ENCODE assay signal across 8 cellular contexts in genomic region chr3:128794788-128795649, GRCh38.
A peak's percentile ranks its signal among the peaks of the same experiment; 100 is the strongest.
DNase-seq lines count a peak whose midpoint lies in the region; ATAC-seq, FAIRE-seq and TF ChIP-seq lines count a peak whose summit lies in the region.

No MANE protein-coding gene starts in this region.

- peak; percentile 82 for DNase-seq in A673 (ENCODE audit: low spot score)
- DNase-seq in GM12892 (ENCODE audit: insufficient read length): peak; percentile 61
- peak; percentile 3 for DNase-seq in NCI-H2171 (lab: John Stamatoyannopoulos, UW)
- DNase-seq in WTC11 (ENCODE audit: low spot score): peak; percentile 69
- peak; percentile 41 to 64 for DNase-seq in central memory CD8-positive, alpha-beta T cell (ENCODE audit: low spot score in 2 of 2)
- peak; percentile 43 to 54 for DNase-seq in left colon
- peak in 2 of 3 donors; percentile 26 to 40 for DNase-seq in stimulated activated CD4-positive, alpha-beta T cell treated with anti-CD3 and anti-CD28 coated beads, TNF-alpha, amount 100 ng/mL, for 1 hour (ENCODE audit: low read depth in 3 of 3, low spot score in 1 of 3)

- CTCF ChIA-PET in A673 (lab: Charles Lee) (interaction anchor here (0.6 to 2.4 kb wide), 2 partner anchors 114 to 178 kb away, joined by 3 to 18 read pairs; no protein-coding TSS in a partner anchor), WTC11 (lab: Charles Lee) (interaction anchor here (0.6 to 3.7 kb wide), 21 partner anchors 9 to 187 kb away, joined by 3 to 44 read pairs (median 7); no protein-coding TSS in a partner anchor)

- H3K27ac ChIP-seq in A673 (ENCODE audit: low read depth, low read length, poor library complexity, severe bottlenecking): peak overlapping the region; percentile 36

- no TSS peak for BruUV-seq in A673 (replicated peaks; lab: Mats Ljungman, UMichigan)

- H3K4me3 Mint-ChIP-seq in WTC11: no peak overlapping the region
- no peak overlapping the region for H3K4me3 Mint-ChIP-seq in central memory CD8-positive, alpha-beta T cell

- H3K4me3 ChIP-seq in A673 (ENCODE audit: low read depth, low read length, poor library complexity, severe bottlenecking): no peak overlapping the region

- no peaks in the 10 kb centered on the region for H3K27me3 ChIP-seq in A673 (replicated peaks; ENCODE audit: insufficient read depth, low read depth, low read length, poor library complexity)

- peaks cover 32% of the 10 kb centered on the region for H3K36me3 ChIP-seq in A673 (ENCODE audit: insufficient read depth, low read length, poor library complexity, severe bottlenecking)

- H3K9me3 Mint-ChIP-seq in WTC11: no peaks in the 10 kb centered on the region
- no peaks in the 10 kb centered on the region for H3K9me3 Mint-ChIP-seq in central memory CD8-positive, alpha-beta T cell

- ATAC-seq in HG02970 (IDR thresholded peaks at IDR 0.05; ENCODE audit: low FRiP score, unreplicated experiment) (peak; percentile 63), WTC11 (peak; percentile 99), left colon (peak; percentile 96)
- peak; percentile 99 for ATAC-seq in central memory CD8-positive, alpha-beta T cell (replicated peaks; ENCODE audit: extremely low read depth, poor library complexity, severe bottlenecking)

- TF ChIP-seq CTCF in A673 (conservative IDR thresholded peaks at IDR 0.05; ENCODE audit: low read depth, low read length) (peak; percentile 84), WTC11 (IDR thresholded peaks at IDR 0.05) (peak; percentile 80)

- TF ChIP-seq POLR2A in GM12892 (IDR thresholded peaks at IDR 0.05; ENCODE audit: low read depth, low read length): no peak

- peaks cover 19% of the 10 kb centered on the region for H3K4me1 Mint-ChIP-seq in WTC11
- peaks cover 32% of the 10 kb centered on the region for H3K4me1 Mint-ChIP-seq in central memory CD8-positive, alpha-beta T cell

- intact Hi-C loops in A673 (cut with micrococcal nuclease; ENCODE audit: unreplicated experiment): loop anchor here (2.0 kb wide), 1 partner anchor 114 kb away; no protein-coding TSS in a partner anchor
- intact Hi-C loops in left colon (cut with DNase I, micrococcal nuclease): loop anchor here in 1 of 2 donors (5.0 kb wide), 1 partner anchor 113 kb away; no protein-coding TSS in a partner anchor

- no peaks in the 10 kb centered on the region for H3K27me3 Mint-ChIP-seq in WTC11 (ENCODE audit: low read depth)
- H3K27me3 Mint-ChIP-seq in central memory CD8-positive, alpha-beta T cell: no peaks in the 10 kb centered on the region

- H3K9me3 ChIP-seq in A673 (ENCODE audit: low read depth, low read length, poor library complexity, severe bottlenecking): no peaks in the 10 kb centered on the region

- peaks cover 18% of the 10 kb centered on the region for H3K4me1 ChIP-seq in A673 (ENCODE audit: insufficient read depth, low read length, poor library complexity, severe bottlenecking)

- POLR2A ChIA-PET in A673 (lab: Charles Lee; ENCODE audit: low non-redundant PET) (no interaction called here), WTC11 (lab: Charles Lee) (interaction anchor here (1.2 to 1.5 kb wide), 2 partner anchors 115 kb away, joined by 3 to 5 read pairs; no protein-coding TSS in a partner anchor)

- peak; percentile 95 for FAIRE-seq in GM12892 (lab: Jason Lieb, UNC)

- H3K27ac Mint-ChIP-seq in WTC11: peak overlapping the region; percentile 47
- H3K27ac Mint-ChIP-seq in central memory CD8-positive, alpha-beta T cell (ENCODE audit: low read depth): peak overlapping the region; percentile 52

- H3K36me3 Mint-ChIP-seq in WTC11: peaks cover 40% of the 10 kb centered on the region
- peaks cover 35% of the 10 kb centered on the region for H3K36me3 Mint-ChIP-seq in central memory CD8-positive, alpha-beta T cell (ENCODE audit: insufficient read depth)

TF ChIP-seq in WTC11, 78 proteins besides CTCF, POLR2A, EP300 and RAD21:
- TF ChIP-seq ZNF121 (CRISPR knock-in tag; IDR thresholded peaks at IDR 0.05): peak; percentile 93
- no peak for TF ChIP-seq RORB (CRISPR knock-in tag; IDR thresholded peaks at IDR 0.05)
TF ChIP-seq in WTC11: peak in this region for 1.

Comparison
In these comparisons a context has a peak if more than half of its experiments do, and no peak if none do; other contexts are left out.
1. DNase-seq: peak in every context shown above with its lines; median percentile 82 in A673; 69 in WTC11; 61 in GM12892; 52 in central memory CD8-positive, alpha-beta T cell; 48 in left colon; 33 in stimulated activated CD4-positive, alpha-beta T cell treated with anti-CD3 and anti-CD28 coated beads, TNF-alpha, amount 100 ng/mL, for 1 hour; 3 in NCI-H2171.